Comparison of ENCODE assay signal across 28 cellular contexts in the genomic region with DNA sequence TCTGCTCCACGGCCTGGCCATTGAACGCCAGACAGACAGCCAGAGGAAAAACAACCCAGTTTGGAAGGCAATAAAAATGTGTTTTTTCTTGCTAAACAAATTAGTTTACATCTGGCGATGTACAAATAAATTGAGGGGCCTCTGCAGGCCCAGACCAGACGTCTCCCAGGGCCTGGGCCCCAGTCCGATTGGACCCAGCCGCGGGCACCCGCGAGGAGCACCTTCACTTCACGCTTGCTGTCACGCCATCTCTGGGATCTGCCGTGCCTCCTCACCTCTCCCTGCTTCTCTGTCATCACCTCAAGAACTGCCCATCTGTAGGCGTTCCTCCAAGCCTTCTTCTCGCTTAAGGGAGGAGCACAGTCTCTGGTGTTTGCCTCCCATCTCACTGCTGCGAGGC.
"Had no signal": no experiment of that assay in that cellular context is flagged by ENCODE, and none has a peak within 500 bp of the region (broad histone marks: within the 10 kb centered on the region; RNA-seq: fewer than 3 reads in every experiment).

No MANE protein-coding gene starts in this region.

- H3K36me3 Mint-ChIP-seq: stimulated activated effector memory CD8-positive, alpha-beta T cell treated with anti-CD3 and anti-CD28 coated beads, Interleukin-12 subunit alpha, Interleukin-12 subunit beta, amount 100 ng/mL, for 72 hours; stimulated activated memory B cell treated with anti-CD40 and anti-IgM and Interleukin-4, amounts not matched to agents 10 μg/mL and 1 μg/mL and 100 μg/mL, for 72 hours; stimulated activated naive B cell treated with anti-CD40 and anti-IgM and Interleukin-4, amounts not matched to agents 10 μg/mL and 1 μg/mL and 100 μg/mL, for 72 hours; type B pancreatic cell had no signal

- H3K27ac ChIP-seq: stomach, suprapubic skin, testis, thoracic aorta, thyroid gland, tibial artery, tibial nerve, transverse colon, upper lobe of left lung, upper lobe of right lung, uterus, vagina had no signal

- H3K4me3 Mint-ChIP-seq: stimulated activated effector memory CD8-positive, alpha-beta T cell treated with anti-CD3 and anti-CD28 coated beads, Interleukin-12 subunit alpha, Interleukin-12 subunit beta, amount 100 ng/mL, for 72 hours; stimulated activated memory B cell treated with anti-CD40 and anti-IgM and Interleukin-4, amounts not matched to agents 10 μg/mL and 1 μg/mL and 100 μg/mL, for 72 hours; stimulated activated naive B cell treated with anti-CD40 and anti-IgM and Interleukin-4, amounts not matched to agents 10 μg/mL and 1 μg/mL and 100 μg/mL, for 72 hours; stimulated activated naive CD8-positive, alpha-beta T cell treated with anti-CD3 and anti-CD28 coated beads, Interleukin-15, amount 100 ng/mL, for 72 hours; stimulated activated naive CD8-positive, alpha-beta T cell treated with anti-CD3 and anti-CD28 coated beads, Interleukin-15, Interleukin-2, amounts not matched to agents 100 ng/mL and 50 ng/mL, for 24 hours; type B pancreatic cell had no signal

- ATAC-seq: stimulated activated effector memory CD8-positive, alpha-beta T cell treated with anti-CD3 and anti-CD28 coated beads, Interleukin-12 subunit alpha, Interleukin-12 subunit beta, amount 100 ng/mL, for 72 hours; stimulated activated memory B cell treated with anti-CD40 and anti-IgM and Interleukin-4, amounts not matched to agents 10 μg/mL and 1 μg/mL and 100 μg/mL, for 72 hours; stimulated activated naive B cell treated with anti-CD40 and anti-IgM and Interleukin-4, amounts not matched to agents 10 μg/mL and 1 μg/mL and 100 μg/mL, for 72 hours; stimulated activated naive CD8-positive, alpha-beta T cell treated with anti-CD3 and anti-CD28 coated beads, Interleukin-15, amount 100 ng/mL, for 72 hours; stimulated activated naive CD8-positive, alpha-beta T cell treated with anti-CD3 and anti-CD28 coated beads, Interleukin-15, Interleukin-2, amounts not matched to agents 100 U/mL and 50 U/mL, for 24 hours; upper lobe of right lung had no signal

- H3K4me3 ChIP-seq: stomach, suprapubic skin, testis, thoracic aorta, thyroid gland, tibial artery, tibial nerve, transverse colon, upper lobe of left lung, upper lobe of right lung, uterus, vagina had no signal

- H3K9me3 ChIP-seq: stomach, suprapubic skin, testis, thoracic aorta, thyroid gland, tibial artery, tibial nerve, transverse colon, upper lobe of left lung, upper lobe of right lung, uterus, vagina had no signal

- DNase-seq: stimulated activated CD4-positive, alpha-beta T cell treated with anti-CD3 and anti-CD28 coated beads, Interleukin-2, amount 100 ng/mL, for 48 hours; stimulated activated CD4-positive, alpha-beta T cell treated with anti-CD3 and anti-CD28 coated beads, Interleukin-4, amount 100 ng/mL, for 1 hour; stimulated activated CD4-positive, alpha-beta T cell treated with anti-CD3 and anti-CD28 coated beads, Interleukin-4, amount 100 ng/mL, for 24 hours; stimulated activated CD4-positive, alpha-beta T cell treated with anti-CD3 and anti-CD28 coated beads, Interleukin-4, amount 100 ng/mL, for 4 hours; stimulated activated CD8-positive, alpha-beta memory T cell treated with anti-CD3 and anti-CD28 coated beads, Interleukin-4, amount 100 ng/mL, for 48 hours; stimulated activated naive B cell treated with anti-CD40 and anti-IgM and Interleukin-4, amounts not matched to agents 10 μg/mL and 1 μg/mL and 100 μg/mL, for 72 hours; stimulated activated naive CD4-positive, alpha-beta T cell; stimulated activated naive CD4-positive, alpha-beta T cell treated with Interleukin-2 at 50 U/mL for 16 hours; stimulated activated naive CD8-positive, alpha-beta T cell treated with anti-CD3 and anti-CD28 coated beads, Interleukin-15, amount 100 ng/mL, for 72 hours; stimulated activated naive CD8-positive, alpha-beta T cell treated with anti-CD3 and anti-CD28 coated beads, Interleukin-15, Interleukin-2, amounts not matched to agents 100 U/mL and 50 U/mL, for 24 hours; stomach; substantia nigra; testis; thyroid gland; tibial artery; transverse colon; trophoblast cell; upper lobe of left lung; upper lobe of right lung; uterus had no signal

- H3K4me1 ChIP-seq: testis, upper lobe of right lung, uterus had no signal

- H3K27ac Mint-ChIP-seq: stimulated activated effector memory CD8-positive, alpha-beta T cell treated with anti-CD3 and anti-CD28 coated beads, Interleukin-12 subunit alpha, Interleukin-12 subunit beta, amount 100 ng/mL, for 72 hours; stimulated activated memory B cell treated with anti-CD40 and anti-IgM and Interleukin-4, amounts not matched to agents 10 μg/mL and 1 μg/mL and 100 μg/mL, for 72 hours; stimulated activated naive B cell treated with anti-CD40 and anti-IgM and Interleukin-4, amounts not matched to agents 10 μg/mL and 1 μg/mL and 100 μg/mL, for 72 hours; stimulated activated naive CD8-positive, alpha-beta T cell treated with anti-CD3 and anti-CD28 coated beads, Interleukin-15, Interleukin-2, amounts not matched to agents 100 ng/mL and 50 ng/mL, for 24 hours; type B pancreatic cell had no signal

- H3K36me3 ChIP-seq: stomach, suprapubic skin, thoracic aorta, thyroid gland, tibial artery, tibial nerve, transverse colon, upper lobe of left lung, upper lobe of right lung, uterus, vagina had no signal

- H3K9me3 Mint-ChIP-seq: stimulated activated effector memory CD8-positive, alpha-beta T cell treated with anti-CD3 and anti-CD28 coated beads, Interleukin-12 subunit alpha, Interleukin-12 subunit beta, amount 100 ng/mL, for 72 hours; stimulated activated memory B cell treated with anti-CD40 and anti-IgM and Interleukin-4, amounts not matched to agents 10 μg/mL and 1 μg/mL and 100 μg/mL, for 72 hours; stimulated activated naive B cell treated with anti-CD40 and anti-IgM and Interleukin-4, amounts not matched to agents 10 μg/mL and 1 μg/mL and 100 μg/mL, for 72 hours; stimulated activated naive CD8-positive, alpha-beta T cell treated with anti-CD3 and anti-CD28 coated beads, Interleukin-15, amount 100 ng/mL, for 72 hours; stimulated activated naive CD8-positive, alpha-beta T cell treated with anti-CD3 and anti-CD28 coated beads, Interleukin-15, Interleukin-2, amounts not matched to agents 100 ng/mL and 50 ng/mL, for 24 hours; type B pancreatic cell had no signal

- H3K27me3 ChIP-seq: suprapubic skin, testis, thyroid gland, transverse colon, upper lobe of left lung, upper lobe of right lung, uterus, vagina had no signal
